9 cellular contexts compared by ENCODE assay signal in the genomic region with DNA sequence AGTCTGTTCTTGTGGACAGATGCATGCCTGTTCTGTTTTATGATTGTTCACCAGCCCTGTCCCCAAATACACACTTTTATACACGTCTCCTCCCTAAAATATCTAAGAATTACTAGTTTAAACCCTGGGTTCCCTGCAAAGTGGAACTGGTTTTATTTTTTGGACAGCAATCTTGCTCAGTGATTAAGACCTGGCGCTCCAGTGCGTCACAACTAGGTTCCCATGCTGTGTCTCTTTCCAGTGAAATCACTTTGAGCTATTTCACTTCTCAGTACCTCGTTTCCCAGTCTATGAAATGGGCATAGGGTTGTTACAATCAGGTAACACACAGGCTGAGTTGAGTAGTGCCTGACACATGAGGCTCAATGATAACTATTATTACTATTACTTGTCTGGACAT. TPM values are rescaled to one million over a fixed set of nuclear protein-coding genes. Genes with fewer than 3 reads are reported as not detected.
DNase-seq lines count a peak whose midpoint lies in the region; ATAC-seq lines count a peak whose summit lies in the region.
"Had no signal": no experiment of that assay in that cellular context is flagged by ENCODE, and none has a peak within 500 bp of the region (broad histone marks: within the 10 kb centered on the region; RNA-seq: fewer than 3 reads in every experiment).

No MANE protein-coding gene starts in this region.

- intact Hi-C loops in activated T-helper 1 cell treated with anti-CD3 and anti-CD28 coated beads, Interleukin-12 subunit alpha, Interleukin-12 subunit beta, Interleukin-2, Interleukin-4 antibody, amounts not matched to agents 30 ng/mL and 10 ng/mL and 1 ng/mL, durations not matched to agents 14 hours and 24 hours and 36 hours (cut with micrococcal nuclease), result loop anchor here (5.0 kb wide), 2 partner anchors 175 to 245 kb away; a partner anchor contains a TSS

- H3K27ac Mint-ChIP-seq in T-helper 1 cell treated with Interleukin-12 subunit alpha and Interleukin-12 subunit beta and Interleukin-4 antibody, amounts not matched to agents 30 μg/mL and 1 μg/mL, for 36 hours, result peak overlapping the region; percentile 99
- peak overlapping the region; percentile 74 for H3K27ac Mint-ChIP-seq in activated T-helper 1 cell treated with anti-CD3 and anti-CD28 coated beads, Interleukin-12 subunit alpha, Interleukin-12 subunit beta, Interleukin-2, Interleukin-4 antibody, amounts not matched to agents 30 ng/mL and 10 ng/mL and 1 ng/mL, durations not matched to agents 14 hours and 24 hours and 36 hours

- no peak overlapping the region for H3K27ac ChIP-seq in stomach smooth muscle (ENCODE audit: low read length)

- H3K4me3 Mint-ChIP-seq in T-helper 1 cell treated with Interleukin-12 subunit alpha and Interleukin-12 subunit beta and Interleukin-4 antibody, amounts not matched to agents 30 μg/mL and 1 μg/mL, for 36 hours, result peak overlapping the region; percentile 100
- peak overlapping the region; percentile 95 for H3K4me3 Mint-ChIP-seq in activated T-helper 1 cell treated with anti-CD3 and anti-CD28 coated beads, Interleukin-12 subunit alpha, Interleukin-12 subunit beta, Interleukin-2, Interleukin-4 antibody, amounts not matched to agents 30 ng/mL and 10 ng/mL and 1 ng/mL, durations not matched to agents 14 hours and 24 hours and 36 hours

- peaks cover 28% of the 10 kb centered on the region for H3K4me1 ChIP-seq in stomach smooth muscle (ENCODE audit: control insufficient read depth, insufficient read depth, low read length)

- no peaks in the 10 kb centered on the region for H3K9me3 Mint-ChIP-seq in T-helper 1 cell treated with Interleukin-12 subunit alpha and Interleukin-12 subunit beta and Interleukin-4 antibody, amounts not matched to agents 30 μg/mL and 1 μg/mL, for 36 hours
- H3K9me3 Mint-ChIP-seq in activated T-helper 1 cell treated with anti-CD3 and anti-CD28 coated beads, Interleukin-12 subunit alpha, Interleukin-12 subunit beta, Interleukin-2, Interleukin-4 antibody, amounts not matched to agents 30 ng/mL and 10 ng/mL and 1 ng/mL, durations not matched to agents 14 hours and 24 hours and 36 hours, result no peaks in the 10 kb centered on the region

- peaks cover 31% of the 10 kb centered on the region for H3K4me1 Mint-ChIP-seq in T-helper 1 cell treated with Interleukin-12 subunit alpha and Interleukin-12 subunit beta and Interleukin-4 antibody, amounts not matched to agents 30 μg/mL and 1 μg/mL, for 36 hours (ENCODE audit: low read depth)
- peaks cover 27% of the 10 kb centered on the region for H3K4me1 Mint-ChIP-seq in activated T-helper 1 cell treated with anti-CD3 and anti-CD28 coated beads, Interleukin-12 subunit alpha, Interleukin-12 subunit beta, Interleukin-2, Interleukin-4 antibody, amounts not matched to agents 30 ng/mL and 10 ng/mL and 1 ng/mL, durations not matched to agents 14 hours and 24 hours and 36 hours (ENCODE audit: low read depth)

- peaks cover 17% of the 10 kb centered on the region for H3K36me3 Mint-ChIP-seq in T-helper 1 cell treated with Interleukin-12 subunit alpha and Interleukin-12 subunit beta and Interleukin-4 antibody, amounts not matched to agents 30 μg/mL and 1 μg/mL, for 36 hours (ENCODE audit: low read depth)
- H3K36me3 Mint-ChIP-seq in activated T-helper 1 cell treated with anti-CD3 and anti-CD28 coated beads, Interleukin-12 subunit alpha, Interleukin-12 subunit beta, Interleukin-2, Interleukin-4 antibody, amounts not matched to agents 30 ng/mL and 10 ng/mL and 1 ng/mL, durations not matched to agents 14 hours and 24 hours and 36 hours (ENCODE audit: low read depth), result peaks cover 11% of the 10 kb centered on the region

- peak overlapping the region; percentile 81 for H3K4me3 ChIP-seq in iPS-18c (ENCODE audit: insufficient read depth, low read depth, low read length)
- peak overlapping the region; percentile 97 to 100 for H3K4me3 ChIP-seq in stomach smooth muscle (ENCODE audit: low read length in 2 of 2)

- H3K9ac ChIP-seq in stomach smooth muscle (ENCODE audit: low read length in 2 of 2), result peak overlapping the region in 1 of 2 donors; percentile 91

- ATAC-seq in GM21423 (IDR thresholded peaks at IDR 0.05; ENCODE audit: unreplicated experiment), result no peak

- no peaks in the 10 kb centered on the region for H3K27me3 ChIP-seq in stomach smooth muscle (ENCODE audit: control insufficient read depth in 1 of 2, insufficient read depth in 2 of 2, low read length in 2 of 2)

- DNase-seq in T-helper 1 cell (no peak), kidney tubule cell (ENCODE audit: low spot score) (no peak), NCI-H526 (lab: John Stamatoyannopoulos, UW) (no peak)
- no peak for DNase-seq in activated T-helper 1 cell treated with anti-CD3 and anti-CD28 coated beads, Interleukin-12 subunit alpha, Interleukin-12 subunit beta, Interleukin-2, Interleukin-4 antibody, amounts not matched to agents 30 ng/mL and 10 ng/mL and 1 ng/mL, durations not matched to agents 14 hours and 24 hours and 36 hours (ENCODE audit: low spot score)
- DNase-seq: NCI-H510A had no signal

- no peaks in the 10 kb centered on the region for H3K27me3 Mint-ChIP-seq in T-helper 1 cell treated with Interleukin-12 subunit alpha and Interleukin-12 subunit beta and Interleukin-4 antibody, amounts not matched to agents 30 μg/mL and 1 μg/mL, for 36 hours (ENCODE audit: low read depth)
- H3K27me3 Mint-ChIP-seq in activated T-helper 1 cell treated with anti-CD3 and anti-CD28 coated beads, Interleukin-12 subunit alpha, Interleukin-12 subunit beta, Interleukin-2, Interleukin-4 antibody, amounts not matched to agents 30 ng/mL and 10 ng/mL and 1 ng/mL, durations not matched to agents 14 hours and 24 hours and 36 hours (ENCODE audit: insufficient read depth), result no peaks in the 10 kb centered on the region

- H3K9me3 ChIP-seq in iPS-18c (ENCODE audit: control insufficient read depth, insufficient read depth, low read length), result no peaks in the 10 kb centered on the region
- no peaks in the 10 kb centered on the region for H3K9me3 ChIP-seq in stomach smooth muscle (ENCODE audit: control insufficient read depth in 2 of 2, low read length in 2 of 2)

- no peaks in the 10 kb centered on the region for H3K36me3 ChIP-seq in stomach smooth muscle (ENCODE audit: control insufficient read depth in 2 of 2, insufficient read depth in 2 of 2, low read length in 2 of 2)

RNA-seq across cellular contexts. Expression of a gene that starts 1.1 kb away (rescaled TPM):
- total RNA-seq in activated T-helper 1 cell treated with anti-CD3 and anti-CD28 coated beads, Interleukin-12 subunit alpha, Interleukin-12 subunit beta, Interleukin-2, Interleukin-4 antibody, amounts not matched to agents 30 ng/mL and 10 ng/mL and 1 ng/mL, durations not matched to agents 14 hours and 24 hours and 36 hours, result 36.7 and 50.2 TPM in 2 replicates

RNA-seq across cellular contexts. Expression of a gene that starts 30.5 kb away (rescaled TPM):
- total RNA-seq in activated T-helper 1 cell treated with anti-CD3 and anti-CD28 coated beads, Interleukin-12 subunit alpha, Interleukin-12 subunit beta, Interleukin-2, Interleukin-4 antibody, amounts not matched to agents 30 ng/mL and 10 ng/mL and 1 ng/mL, durations not matched to agents 14 hours and 24 hours and 36 hours, result not detected in 2 replicates
